Comparison of ENCODE assay signal across 7 cellular contexts in genomic region chr2:187581125-187581896, GRCh38. TPM values are rescaled to one million over a fixed set of nuclear protein-coding genes. Genes with fewer than 3 reads are reported as not detected.
A peak's percentile ranks its signal among the peaks of the same experiment; 100 is the strongest.
DNase-seq lines count a peak whose midpoint lies in the region; ATAC-seq and TF ChIP-seq lines count a peak whose summit lies in the region.

No MANE protein-coding gene starts in this region.

- TF ChIP-seq CTCF in gastroesophageal sphincter (IDR thresholded peaks at IDR 0.05) = peak; percentile 52 to 67 (median 58)
- peak; percentile 56 for TF ChIP-seq CTCF in retinal pigment epithelial cell (conservative IDR thresholded peaks at IDR 0.05; ENCODE audit: low read depth, low read length)

- no peaks in the 10 kb centered on the region for H3K36me3 ChIP-seq in gastroesophageal sphincter

- TF ChIP-seq EP300 in gastroesophageal sphincter (IDR thresholded peaks at IDR 0.05) = no peak

- H3K27me3 ChIP-seq in gastroesophageal sphincter = no peaks in the 10 kb centered on the region

- WGBS in gastroesophageal sphincter (ENCODE audit: low coverage in 1 of 2), 2 donors = 2 to 3% methylated on average over 4 of the region's 4 CpGs

- no peak overlapping the region for H3K27ac ChIP-seq in gastroesophageal sphincter

- TF ChIP-seq POLR2A in gastroesophageal sphincter (IDR thresholded peaks at IDR 0.05) = no peak

- H3K4me3 ChIP-seq in gastroesophageal sphincter = peak overlapping the region; percentile 22 to 28
- H3K4me3 ChIP-seq in retinal pigment epithelial cell (ENCODE audit: low read length) = no peak overlapping the region

- DNase-seq in ELR (ENCODE audit: low read depth) = peak; percentile 83
- DNase-seq in LHCN-M2 (ENCODE audit: low read depth) = peak; percentile 62
- DNase-seq in T1000 (lab: John Stamatoyannopoulos, UW) = peak; percentile 4
- DNase-seq in retinal pigment epithelial cell (ENCODE audit: low read depth) = no peak
- no peak for DNase-seq in effector CD4-positive, alpha-beta T cell

- ATAC-seq in GM21367 (IDR thresholded peaks at IDR 0.05; ENCODE audit: unreplicated experiment) (peak; percentile 50), gastroesophageal sphincter (no peak)

- H3K4me1 ChIP-seq in gastroesophageal sphincter = peaks cover 0 to 9% (median 0%) of the 10 kb centered on the region in 3 donors

- H3K9me3 ChIP-seq in gastroesophageal sphincter = no peaks in the 10 kb centered on the region

RNA-seq across cellular contexts. Expression of gene TFPI, which starts 27.1 kb away (rescaled TPM):
- 482 and 608 TPM in 2 replicates for total RNA-seq in LHCN-M2 (2014; rRNA removed)
- polyA plus RNA-seq in LHCN-M2 (2012) = 72.2 TPM
- 100 to 1,000 TPM in 1 of 4 donors, 10 to 100 TPM in 3; 42.6 to 141 (median 66.1) TPM for total RNA-seq in gastroesophageal sphincter

Comparison
In these comparisons a context has a peak if more than half of its experiments do, and no peak if none do; other contexts are left out.
1. DNase-seq: peak in ELR (single experiment), LHCN-M2 (single experiment) and T1000 (single experiment); none in retinal pigment epithelial cell (single experiment) and effector CD4-positive, alpha-beta T cell (single experiment).